16 cellular contexts compared by ENCODE assay signal in the genomic region with DNA sequence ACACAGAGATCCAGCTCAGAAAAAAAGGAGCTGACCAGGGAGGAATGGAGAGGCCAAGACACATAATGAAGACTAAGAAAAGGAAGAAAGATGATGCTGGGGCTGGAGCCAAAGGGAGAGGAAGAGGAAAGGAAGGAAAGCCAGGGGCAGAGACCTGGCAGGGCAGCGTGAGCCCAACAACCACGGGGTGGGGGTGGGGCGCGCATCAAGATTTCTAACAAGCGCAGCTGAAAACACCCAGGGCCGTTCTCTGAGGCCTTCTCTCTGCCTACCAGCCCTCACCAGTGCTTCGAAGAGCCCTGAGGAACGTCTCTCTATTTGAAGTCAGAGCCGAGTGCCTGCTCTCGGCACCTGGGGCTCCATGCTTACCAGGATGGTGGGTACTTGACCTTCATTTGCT.
"Had no signal": no experiment of that assay in that cellular context is flagged by ENCODE, and none has a peak within 500 bp of the region (broad histone marks: within the 10 kb centered on the region; RNA-seq: fewer than 3 reads in every experiment).

No MANE protein-coding gene starts in this region.

- DNase-seq: activated CD4-positive, alpha-beta T cell treated with anti-CD3 and anti-CD28 coated beads, Interleukin-2, amount 10 ng/mL, durations not matched to agents 24 days and 14 days; activated T-cell treated with anti-CD3 and anti-CD28 coated beads for 4 hours; anterior cingulate cortex; head of caudate nucleus; left lung; ovary; sigmoid colon; stimulated activated CD4-positive, alpha-beta T cell treated with anti-CD3 and anti-CD28 coated beads, Interleukin-2, amount 100 ng/mL, for 24 hours; stimulated activated naive CD8-positive, alpha-beta T cell treated with anti-CD3 and anti-CD28 coated beads, Interleukin-15, Interleukin-2, amounts not matched to agents 100 U/mL and 50 U/mL, for 24 hours; T1000; upper lobe of left lung had no signal

- H3K27ac Mint-ChIP-seq: activated naive CD8-positive, alpha-beta T cell; activated T-helper 2 cell treated with anti-CD3 and anti-CD28 coated beads, Interferon-gamma antibody, Interleukin-2, Interleukin-4, amounts not matched to agents 10 μg/mL and 5 μg/mL and 100 μg/mL, durations not matched to agents 14 hours and 24 hours and 36 hours; natural killer cell treated with Interleukin-12 subunit alpha and Interleukin-12 subunit beta and Interleukin-15 and Interleukin-18, amount 100 ng/mL, for 72 hours had no signal

- ATAC-seq: esophagus mucosa; left lung; natural killer cell treated with Interleukin-12 subunit alpha and Interleukin-12 subunit beta and Interleukin-15 and Interleukin-18, amount 100 ng/mL, for 72 hours; stimulated activated naive CD8-positive, alpha-beta T cell treated with anti-CD3 and anti-CD28 coated beads, Interleukin-15, Interleukin-2, amounts not matched to agents 100 U/mL and 50 U/mL, for 24 hours had no signal

- H3K27me3 ChIP-seq: ovary had no signal

- H3K4me3 ChIP-seq: left lung, ovary, sigmoid colon, upper lobe of left lung had no signal

- H3K9me3 Mint-ChIP-seq: activated CD4-positive, alpha-beta T cell treated with anti-CD3 and anti-CD28 coated beads, Interleukin-2, amount 10 ng/mL, durations not matched to agents 24 days and 14 days; activated T-helper 2 cell treated with anti-CD3 and anti-CD28 coated beads, Interferon-gamma antibody, Interleukin-2, Interleukin-4, amounts not matched to agents 10 μg/mL and 5 μg/mL and 100 μg/mL, durations not matched to agents 14 hours and 24 hours and 36 hours; natural killer cell treated with Interleukin-12 subunit alpha and Interleukin-12 subunit beta and Interleukin-15 and Interleukin-18, amount 100 ng/mL, for 72 hours had no signal

- H3K36me3 Mint-ChIP-seq: activated naive CD8-positive, alpha-beta T cell; natural killer cell treated with Interleukin-12 subunit alpha and Interleukin-12 subunit beta and Interleukin-15 and Interleukin-18, amount 100 ng/mL, for 72 hours had no signal

- H3K36me3 ChIP-seq: left lung, ovary, sigmoid colon, upper lobe of left lung had no signal

- H3K9me3 ChIP-seq: left lung, ovary, sigmoid colon, upper lobe of left lung had no signal

- H3K27ac ChIP-seq: left lung, ovary, sigmoid colon, upper lobe of left lung, VCaP had no signal

- H3K4me1 ChIP-seq: left lung, sigmoid colon, upper lobe of left lung had no signal

- H3K27me3 Mint-ChIP-seq: activated naive CD8-positive, alpha-beta T cell had no signal
